10 cellular contexts compared by ENCODE assay signal in genomic region chr7:23014681-23015080, GRCh38. TPM values are rescaled to one million over a fixed set of nuclear protein-coding genes. Genes with fewer than 3 reads are reported as not detected.
DNase-seq lines count a peak whose midpoint lies in the region; ATAC-seq and TF ChIP-seq lines count a peak whose summit lies in the region.
"Had no signal": no experiment of that assay in that cellular context is flagged by ENCODE, and none has a peak within 500 bp of the region (broad histone marks: within the 10 kb centered on the region; RNA-seq: fewer than 3 reads in every experiment).

No MANE protein-coding gene starts in this region.

- H3K36me3 Mint-ChIP-seq in CD4-positive, alpha-beta memory T cell: peaks cover 0 to 5% of the 10 kb centered on the region in 2 donors
- H3K36me3 Mint-ChIP-seq in activated T-helper 17 cell treated with anti-CD3 and anti-CD28 coated beads, Interleukin-2, amount 50 U/mL, for 72 hours (ENCODE audit: low read depth): peaks cover 6% of the 10 kb centered on the region
- no peaks in the 10 kb centered on the region for H3K36me3 Mint-ChIP-seq in natural killer cell treated with Interleukin-12 subunit alpha and Interleukin-12 subunit beta and Interleukin-15 and Interleukin-18, amount 100 ng/mL, for 72 hours

- peaks cover 10 to 28% (median 23%) of the 10 kb centered on the region in 4 donors for H3K4me1 Mint-ChIP-seq in CD4-positive, alpha-beta memory T cell
- H3K4me1 Mint-ChIP-seq in activated T-helper 17 cell treated with anti-CD3 and anti-CD28 coated beads, Interleukin-2, amount 50 U/mL, for 72 hours: peaks cover 19% of the 10 kb centered on the region
- H3K4me1 Mint-ChIP-seq in natural killer cell treated with Interleukin-12 subunit alpha and Interleukin-12 subunit beta and Interleukin-15 and Interleukin-18, amount 100 ng/mL, for 72 hours (ENCODE audit: low read depth in 2 of 2): peaks cover 11 to 22% of the 10 kb centered on the region in 2 donors

- H3K27me3 ChIP-seq in CD4-positive, alpha-beta memory T cell (ENCODE audit: insufficient read depth, low read length): no peaks in the 10 kb centered on the region
- H3K27me3 ChIP-seq in KMS-11 (ENCODE audit: insufficient read depth, low read depth): no peaks in the 10 kb centered on the region
- H3K27me3 ChIP-seq: foreskin keratinocyte, left lung had no signal

- TF ChIP-seq CTCF in KMS-11 (conservative IDR thresholded peaks at IDR 0.05; ENCODE audit: low read depth, low read length): 0 out of 2 replicates have a peak, but pooled peaks have one; percentile 1

- peak overlapping the region; percentile 34; the same call in 1 of the 2 replicates for H3K9ac ChIP-seq in KMS-11

- H3K9me3 ChIP-seq in CD4-positive, alpha-beta memory T cell (ENCODE audit: control insufficient read depth in 1 of 2, low read length in 2 of 2): no peaks in the 10 kb centered on the region
- H3K9me3 ChIP-seq: left lung had no signal

- no peak overlapping the region for H3K4me3 ChIP-seq in CD4-positive, alpha-beta memory T cell (ENCODE audit: low read length in 2 of 2)
- no peak overlapping the region for H3K4me3 ChIP-seq in KMS-11 (IDR thresholded peaks at IDR 0.05; ENCODE audit: insufficient read depth, low read depth, low read length)

- peak overlapping the region; percentile 7 to 99 (median 94) for H3K4me3 Mint-ChIP-seq in CD4-positive, alpha-beta memory T cell
- no peak overlapping the region for H3K4me3 Mint-ChIP-seq in activated T-helper 17 cell treated with anti-CD3 and anti-CD28 coated beads, Interleukin-2, amount 50 U/mL, for 72 hours
- H3K4me3 Mint-ChIP-seq in natural killer cell treated with Interleukin-12 subunit alpha and Interleukin-12 subunit beta and Interleukin-15 and Interleukin-18, amount 100 ng/mL, for 72 hours: peak overlapping the region; percentile 93

- H3K4me1 ChIP-seq in CD4-positive, alpha-beta memory T cell (ENCODE audit: insufficient read depth, low read length): peaks cover 49% of the 10 kb centered on the region
- peaks cover 34% of the 10 kb centered on the region for H3K4me1 ChIP-seq in KMS-11 (ENCODE audit: low read depth, poor library complexity, severe bottlenecking)

- intact Hi-C loops in CD4-positive, alpha-beta memory T cell (cut with micrococcal nuclease): loop anchor here (1.0 to 10.0 kb wide), 12 partner anchors 41 to 1587 kb away; partner anchors contain the start of genes CCDC126, IGF2BP3, KLHL7 and MALSU1

- no peaks in the 10 kb centered on the region for H3K36me3 ChIP-seq in CD4-positive, alpha-beta memory T cell (ENCODE audit: insufficient read depth, low read length)
- no peaks in the 10 kb centered on the region for H3K36me3 ChIP-seq in KMS-11 (ENCODE audit: insufficient read depth)
- H3K36me3 ChIP-seq: left lung had no signal

- POLR2A ChIA-PET in CD4-positive, alpha-beta memory T cell (lab: Charles Lee; ENCODE audit: partially characterized antibody): interaction anchor here (1.6 kb wide), 1 partner anchor 12 kb away, joined by 4 read pairs; no protein-coding TSS in a partner anchor

- no peak overlapping the region for H3K27ac ChIP-seq in CD4-positive, alpha-beta memory T cell (ENCODE audit: low read depth, low read length)
- H3K27ac ChIP-seq in KMS-11: peak overlapping the region; percentile 45; the same call in 1 of the 2 replicates
- H3K27ac ChIP-seq: foreskin keratinocyte had no signal

- peak overlapping the region; percentile 76 for H2AFZ ChIP-seq in KMS-11 (ENCODE audit: low read depth)

- peak overlapping the region in 5 of 7 donors; percentile 48 to 99 (median 88) for H3K27ac Mint-ChIP-seq in CD4-positive, alpha-beta memory T cell
- H3K27ac Mint-ChIP-seq in activated T-helper 17 cell treated with anti-CD3 and anti-CD28 coated beads, Interleukin-2, amount 50 U/mL, for 72 hours: peak overlapping the region; percentile 94
- H3K27ac Mint-ChIP-seq in natural killer cell treated with Interleukin-12 subunit alpha and Interleukin-12 subunit beta and Interleukin-15 and Interleukin-18, amount 100 ng/mL, for 72 hours: peak overlapping the region; percentile 76 to 93

- H3K9me3 Mint-ChIP-seq in CD4-positive, alpha-beta memory T cell: no peaks in the 10 kb centered on the region
- peaks cover 3% of the 10 kb centered on the region for H3K9me3 Mint-ChIP-seq in activated T-helper 17 cell treated with anti-CD3 and anti-CD28 coated beads, Interleukin-2, amount 50 U/mL, for 72 hours
- no peaks in the 10 kb centered on the region for H3K9me3 Mint-ChIP-seq in natural killer cell treated with Interleukin-12 subunit alpha and Interleukin-12 subunit beta and Interleukin-15 and Interleukin-18, amount 100 ng/mL, for 72 hours

- peak overlapping the region; percentile 70 for H3K4me2 ChIP-seq in KMS-11

- H3K79me2 ChIP-seq in KMS-11 (ENCODE audit: insufficient read depth, low read depth): peaks cover 42% of the 10 kb centered on the region

- H3K27me3 Mint-ChIP-seq in CD4-positive, alpha-beta memory T cell: peaks cover 0 to 2% of the 10 kb centered on the region in 2 donors
- H3K27me3 Mint-ChIP-seq in activated T-helper 17 cell treated with anti-CD3 and anti-CD28 coated beads, Interleukin-2, amount 50 U/mL, for 72 hours: no peaks in the 10 kb centered on the region
- H3K27me3 Mint-ChIP-seq in natural killer cell treated with Interleukin-12 subunit alpha and Interleukin-12 subunit beta and Interleukin-15 and Interleukin-18, amount 100 ng/mL, for 72 hours: peaks cover 0 to 3% of the 10 kb centered on the region in 2 donors

- DNase-seq in CD4-positive, alpha-beta memory T cell: no peak
- DNase-seq in natural killer cell treated with Interleukin-12 subunit alpha and Interleukin-12 subunit beta and Interleukin-15 and Interleukin-18, amount 100 ng/mL, for 72 hours (ENCODE audit: low spot score): no peak
- no peak for DNase-seq in NCI-H446 (lab: John Stamatoyannopoulos, UW)

- ATAC-seq in activated T-helper 17 cell treated with anti-CD3 and anti-CD28 coated beads, Interleukin-2, amount 50 U/mL, for 72 hours (replicated peaks): no peak
- no peak for ATAC-seq in natural killer cell treated with Interleukin-12 subunit alpha and Interleukin-12 subunit beta and Interleukin-15 and Interleukin-18, amount 100 ng/mL, for 72 hours
- ATAC-seq in HG02678 (IDR thresholded peaks at IDR 0.05; ENCODE audit: unreplicated experiment) (no peak), GM18868 (IDR thresholded peaks at IDR 0.05; ENCODE audit: unreplicated experiment) (no peak), GM21619 (IDR thresholded peaks at IDR 0.05; ENCODE audit: unreplicated experiment) (no peak)

- CTCF ChIA-PET in CD4-positive, alpha-beta memory T cell (lab: Charles Lee; ENCODE audit: partially characterized antibody): interaction anchor here (0.6 to 4.4 kb wide), 2 partner anchors 19 to 41 kb away, joined by 3 to 20 read pairs; no protein-coding TSS in a partner anchor

- 0 out of 2 replicates have a peak, but pooled peaks cover 15% of the 10 kb centered on the region for H4K20me1 ChIP-seq in KMS-11 (ENCODE audit: insufficient read depth)

RNA-seq across cellular contexts. Expression of gene HYCC1, which starts 0.8 kb away (rescaled TPM):
- total RNA-seq in CD4-positive, alpha-beta memory T cell: 10 to 100 TPM; 16.2 to 19.6 TPM
- polyA plus RNA-seq in CD4-positive, alpha-beta memory T cell: 10 to 100 TPM; 11.1 to 18.9 TPM
- total RNA-seq in activated T-helper 17 cell treated with anti-CD3 and anti-CD28 coated beads, Interleukin-2, amount 50 U/mL, for 72 hours: 10 to 100 TPM; 20.2 to 41.1 TPM
- 10 to 100 TPM; 47.1 to 67.4 TPM for total RNA-seq in natural killer cell treated with Interleukin-12 subunit alpha and Interleukin-12 subunit beta and Interleukin-15 and Interleukin-18, amount 100 ng/mL, for 72 hours
